ENCODE assay signal across 9 cellular contexts in the genomic region with DNA sequence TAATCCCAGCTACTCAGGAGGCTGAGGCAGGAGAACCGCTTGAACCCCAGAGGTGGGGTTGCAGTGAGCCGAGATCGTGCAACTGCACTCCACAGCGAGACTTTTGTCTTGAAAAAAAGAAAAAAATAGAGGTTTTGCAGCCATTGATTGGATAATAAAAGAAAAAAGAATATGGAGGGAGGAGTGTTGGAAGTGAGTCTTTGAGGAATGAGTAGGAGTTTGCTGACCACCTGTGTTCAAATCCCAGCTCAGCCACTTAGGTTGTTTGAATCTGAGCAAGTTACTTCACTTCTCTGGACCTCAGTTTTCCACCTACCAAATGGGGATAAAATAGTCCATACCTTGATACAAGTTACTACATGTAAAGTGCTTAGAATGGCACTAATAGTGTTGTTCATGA. TPM values are rescaled to one million over a fixed set of nuclear protein-coding genes. Genes with fewer than 3 reads are reported as not detected.
"Had no signal": no experiment of that assay in that cellular context is flagged by ENCODE, and none has a peak within 500 bp of the region (broad histone marks: within the 10 kb centered on the region; RNA-seq: fewer than 3 reads in every experiment).

No MANE protein-coding gene starts in this region.

- DNase-seq: IMR-90, KBM-7, KG1 had no signal

- H3K27ac Mint-ChIP-seq: IgD-negative memory B cell had no signal

- H3K4me1 Mint-ChIP-seq: IgD-negative memory B cell had no signal

- H3K4me3 Mint-ChIP-seq: IgD-negative memory B cell had no signal

- H3K9me3 Mint-ChIP-seq: IgD-negative memory B cell had no signal

- H3K36me3 Mint-ChIP-seq: IgD-negative memory B cell had no signal

- H3K27ac ChIP-seq: HL-60 had no signal

- H3K4me3 ChIP-seq: K562 had no signal

- H3K27me3 Mint-ChIP-seq: IgD-negative memory B cell had no signal

- ATAC-seq: HepG2, K562 had no signal

RNA-seq across cellular contexts. Expression of gene NRTN, which starts 6.2 kb away (rescaled TPM):
- total RNA-seq: HT-29 had no signal
- polyA plus RNA-seq: IgD-negative memory B cell had no signal

RNA-seq across cellular contexts. Expression of gene PRR22, which starts 26.6 kb away (rescaled TPM):
- total RNA-seq: IMR-90 had no signal
- polyA plus RNA-seq: IgD-negative memory B cell had no signal

RNA-seq across cellular contexts. Expression of gene FUT6, which starts 28.4 kb away (rescaled TPM):
- total RNA-seq: HT-29, HT1080, IMR-90, K562 had no signal
- polyA plus RNA-seq: IMR-90 had no signal

RNA-seq across cellular contexts. Expression of gene FUT3, which starts 40.1 kb away (rescaled TPM):
- total RNA-seq: HT1080, IMR-90 had no signal
- polyA plus RNA-seq: IgD-negative memory B cell, IMR-90, K562 had no signal
